Comparison of ENCODE assay signal across 8 cellular contexts in the genomic region with DNA sequence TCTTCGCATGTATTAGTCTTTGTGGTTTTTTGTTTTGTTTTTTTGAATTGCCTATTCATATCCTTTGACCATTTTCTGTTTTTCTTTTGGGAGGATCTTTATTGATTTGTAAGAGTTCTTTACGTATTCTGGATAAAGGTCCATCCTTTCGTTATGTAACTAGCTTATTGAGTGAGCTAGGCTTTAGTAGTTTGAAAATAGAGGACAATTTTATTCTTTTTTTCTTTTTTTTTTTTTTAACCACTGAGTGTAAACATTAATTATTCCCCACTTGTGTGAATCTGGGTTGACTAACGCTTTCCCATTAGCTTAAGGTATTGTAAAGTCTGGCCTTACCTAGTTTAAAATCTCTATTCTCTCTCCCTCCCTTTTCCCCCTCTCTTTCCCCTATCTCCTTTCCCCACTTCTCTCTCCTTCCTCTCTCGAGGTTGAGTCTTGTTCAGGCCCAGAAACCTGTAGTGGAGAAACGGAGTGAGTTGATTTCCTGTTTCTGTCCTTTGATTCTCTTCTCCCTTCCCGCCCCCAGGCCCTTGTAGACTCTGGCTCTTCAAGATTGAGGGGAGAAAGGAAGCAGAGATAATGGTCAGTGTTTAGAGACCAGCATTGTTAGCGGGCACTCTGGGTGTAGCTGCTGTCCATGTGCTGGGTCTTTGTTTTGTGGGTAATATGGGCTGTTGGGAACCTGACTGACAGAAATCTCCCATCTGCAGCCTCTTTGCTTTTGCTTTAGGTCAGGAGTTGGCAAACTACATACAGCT. TPM values are rescaled to one million over a fixed set of nuclear protein-coding genes. Genes with fewer than 3 reads are reported as not detected.
DNase-seq lines count a peak whose midpoint lies in the region; ATAC-seq and TF ChIP-seq lines count a peak whose summit lies in the region.

No MANE protein-coding gene starts in this region.

- H3K4me1 ChIP-seq in fibroblast of lung (ENCODE audit: control insufficient read depth, extremely low read depth, insufficient read depth, low read length), result no peaks in the 10 kb centered on the region
- H3K4me1 ChIP-seq in neutrophil (ENCODE audit: control insufficient read depth in 1 of 2, insufficient read depth in 1 of 2, low read depth in 1 of 2, low read length in 1 of 2), result peaks cover 35 to 44% of the 10 kb centered on the region in 2 experiments

- no peak overlapping the region for H2AFZ ChIP-seq in fibroblast of lung (ENCODE audit: low read length)

- no peaks in the 10 kb centered on the region for H3K9me3 ChIP-seq in fibroblast of lung (ENCODE audit: control insufficient read depth, insufficient read depth, low read depth, low read length)
- no peaks in the 10 kb centered on the region for H3K9me3 ChIP-seq in neutrophil

- H3K9ac ChIP-seq in fibroblast of lung (ENCODE audit: insufficient read depth, low read length), result peak overlapping the region; percentile 32

- H3K27me3 ChIP-seq in fibroblast of lung (ENCODE audit: control insufficient read depth, insufficient read depth, low read length), result no peaks in the 10 kb centered on the region
- H3K27me3 ChIP-seq in neutrophil, result no peaks in the 10 kb centered on the region

- H3K27ac ChIP-seq in fibroblast of lung (ENCODE audit: insufficient read depth, low read length) (peak overlapping the region; percentile 57), neutrophil (peak overlapping the region; percentile 97)

- peaks cover 59% of the 10 kb centered on the region for H3K79me2 ChIP-seq in fibroblast of lung (ENCODE audit: control insufficient read depth, insufficient read depth, low read length)

- TF ChIP-seq CTCF in WI38 (IDR thresholded peaks at IDR 0.05; ENCODE audit: low read depth, low read length) (no peak), fibroblast of lung (conservative IDR thresholded peaks at IDR 0.05 in 1 of 2, IDR thresholded peaks at IDR 0.05 in 1 of 2; ENCODE audit: low read depth in 1 of 2, low read length in 2 of 2) (no peak), neutrophil (IDR thresholded peaks at IDR 0.05) (no peak)

- no peak for ATAC-seq in HG03280 (IDR thresholded peaks at IDR 0.05; ENCODE audit: unreplicated experiment)

- H3K4me3 ChIP-seq in WI38 (ENCODE audit: low read depth, low read length) (peak overlapping the region; percentile 80), fibroblast of lung (replicated peaks in 1 of 4; ENCODE audit: control extremely low read depth in 1 of 4, insufficient read depth in 1 of 4, low read depth in 3 of 4, low read length in 4 of 4) (peak overlapping the region; percentile 67 to 93 (median 72)), neutrophil (ENCODE audit: low read depth in 1 of 2, low read length in 1 of 2) (peak overlapping the region; percentile 79 to 90)

- H3K4me2 ChIP-seq in fibroblast of lung (ENCODE audit: extremely low read depth, insufficient read depth, low read length), result peak overlapping the region; percentile 98

- H3K36me3 ChIP-seq in fibroblast of lung (ENCODE audit: control insufficient read depth, insufficient read depth, low read length) (no peaks in the 10 kb centered on the region), neutrophil (peaks cover 12% of the 10 kb centered on the region)

- peak; percentile 57 for DNase-seq in SIG-M5 treated with dmso at 0.1 percent for 504 hours (lab: John Stamatoyannopoulos, UW; ENCODE audit: unreplicated experiment)
- no peak for DNase-seq in SIG-M5 (lab: John Stamatoyannopoulos, UW)
- DNase-seq in NAMALWA (ENCODE audit: low spot score), result peak; percentile 64
- DNase-seq in fibroblast of lung (ENCODE audit: low read depth in 2 of 2), result peak; percentile 33 to 41
- no peak for DNase-seq in GOT3 (lab: John Stamatoyannopoulos, UW)

- no peaks in the 10 kb centered on the region for H4K20me1 ChIP-seq in fibroblast of lung (ENCODE audit: control insufficient read depth, extremely low read depth, insufficient read depth, low read length)

RNA-seq across cellular contexts. Expression of a gene that starts 1.5 kb away (rescaled TPM):
- total RNA-seq in fibroblast of lung, result 48.5 and 51.7 TPM in 2 replicates
- 20.3 and 24.4 TPM in 2 replicates for polyA plus RNA-seq in fibroblast of lung
- polyA plus RNA-seq in fibroblast of lung (2012), result 9.8 and 11.4 TPM in 2 replicates
- polyA minus RNA-seq in fibroblast of lung (ENCODE audit: low replicate concordance), result 0.96 and 2.4 TPM in 2 replicates

Comparison
In these comparisons a context has a peak if more than half of its experiments do, and no peak if none do; other contexts are left out.
1. DNase-seq: peak in SIG-M5 treated with dmso at 0.1 percent for 504 hours (single experiment), NAMALWA (single experiment) and fibroblast of lung (2 of 2); none in SIG-M5 (single experiment) and GOT3 (single experiment).
2. Peak in every context shown above with its lines, with median percentiles within 50 percentile points of each other: H3K4me3 ChIP-seq.